In the genomic region with DNA sequence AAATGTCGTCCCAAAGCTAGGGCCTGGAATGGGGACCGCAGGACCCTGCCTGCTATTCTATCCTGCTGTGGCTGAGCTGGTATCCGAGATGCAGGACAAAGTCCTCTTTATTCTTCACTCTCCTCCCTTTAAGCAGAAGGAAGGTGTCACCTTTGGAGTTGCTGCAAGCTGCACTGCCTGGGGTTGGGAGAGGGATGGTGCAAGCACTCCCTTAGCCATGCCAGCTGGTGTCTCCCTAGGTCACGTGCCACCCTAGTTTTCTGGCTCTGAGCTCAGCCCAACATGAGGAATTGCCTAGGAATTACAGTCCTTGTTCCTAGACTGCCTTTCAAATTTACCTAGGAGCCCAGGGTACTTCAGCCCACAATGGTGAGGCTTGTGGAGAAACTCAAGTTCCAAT, we compare ENCODE assay signal across 1 cellular context.
TF ChIP-seq lines count a peak whose summit lies in the region.

No MANE protein-coding gene starts in this region.

TF ChIP-seq in K562, 482 proteins besides CTCF, POLR2A, EP300 and RAD21:
- TF ChIP-seq SMAD1 (IDR thresholded peaks at IDR 0.05; ENCODE audit: low read depth, low read length, partially characterized antibody) (no peak), BHLHE40 (IDR thresholded peaks at IDR 0.05; ENCODE audit: low read length) (peak; percentile 6; the same call in 1 of the 2 replicates)
